ENCODE assay signal across 8 cellular contexts in the genomic region with DNA sequence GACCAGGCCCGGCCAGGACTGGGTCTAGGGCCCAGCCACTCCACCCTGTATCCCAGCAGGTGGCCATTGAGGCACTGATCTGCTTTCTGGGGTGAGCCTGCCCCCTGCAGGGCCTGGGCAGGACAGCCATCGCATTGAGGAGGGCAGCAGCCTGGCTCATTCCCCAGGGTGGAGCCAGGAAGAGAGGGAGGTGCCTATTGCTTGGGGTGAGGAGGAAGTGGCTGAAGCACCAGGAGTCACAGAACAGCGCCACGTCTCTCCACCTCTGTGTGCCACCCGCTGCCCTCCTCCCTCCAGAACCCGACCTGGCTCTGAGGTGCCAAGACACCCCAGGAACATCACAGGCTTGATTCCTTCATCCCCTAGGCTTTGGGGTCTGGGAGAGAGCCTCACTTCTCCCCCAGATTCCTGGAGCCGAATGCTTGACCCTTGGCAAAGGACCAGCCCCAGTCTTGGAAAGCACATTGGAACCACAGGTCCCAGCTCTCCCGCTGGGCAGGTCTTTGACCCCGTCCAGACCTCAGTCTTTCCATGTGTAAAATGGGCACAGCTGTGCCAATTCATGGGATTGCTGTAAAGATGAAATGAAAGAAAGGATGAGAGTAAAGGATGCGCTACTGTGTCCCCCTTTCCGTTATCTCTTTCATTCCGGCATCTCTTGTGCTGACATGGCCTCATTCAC. TPM values are rescaled to one million over a fixed set of nuclear protein-coding genes. Genes with fewer than 3 reads are reported as not detected.
DNase-seq lines count a peak whose midpoint lies in the region; ATAC-seq and TF ChIP-seq lines count a peak whose summit lies in the region.

No MANE protein-coding gene starts in this region.

- peak; percentile 74 for TF ChIP-seq POLR2A in HCT116 (IDR thresholded peaks at IDR 0.05; ENCODE audit: borderline replicate concordance, extremely low read depth, insufficient read depth, insufficient read length)

- H3K4me3 Mint-ChIP-seq in memory B cell: no peak overlapping the region

- H3K9me3 ChIP-seq in DND-41 (ENCODE audit: insufficient read depth, low read length, severe bottlenecking) (no peaks in the 10 kb centered on the region), HCT116 (ENCODE audit: control insufficient read depth in 1 of 2, insufficient read depth in 1 of 2, low read depth in 1 of 2, low read length in 2 of 2) (no peaks in the 10 kb centered on the region)

- H4K20me1 ChIP-seq in DND-41 (ENCODE audit: insufficient read depth, low read length) (no peaks in the 10 kb centered on the region), HCT116 (ENCODE audit: insufficient read depth) (no peaks in the 10 kb centered on the region)

- H3K9me3 Mint-ChIP-seq in memory B cell: no peaks in the 10 kb centered on the region

- H3K4me2 ChIP-seq in DND-41 (ENCODE audit: insufficient read depth, low read length): peak overlapping the region; percentile 53
- peak overlapping the region; percentile 65 for H3K4me2 ChIP-seq in HCT116 (ENCODE audit: low read length)

- intact Hi-C loops in HCT116 (cut with micrococcal nuclease): loop anchor here (1.0 to 10.0 kb wide), 6 partner anchors 52 to 694 kb away; no protein-coding TSS in a partner anchor

- POLR2A ChIA-PET in HCT116 (lab: Charles Lee): interaction anchor here (1.4 kb wide), 2 partner anchors 25 to 31 kb away, joined by 3 read pairs; a partner anchor contains a TSS

- H3K4me3 ChIP-seq in DND-41 (ENCODE audit: low read depth in 1 of 2, low read length in 2 of 2): no peak overlapping the region
- peak overlapping the region in 1 of 2 experiments; percentile 25; a peak in 1 of 4 replicates for H3K4me3 ChIP-seq in HCT116 (replicated peaks in 1 of 2; ENCODE audit: low read depth in 1 of 2, low read length in 2 of 2)

- ATAC-seq in DND-41 (ENCODE audit: insufficient read depth, low read depth) (peak; percentile 98), HCT116 (peak; percentile 93), memory B cell (ENCODE audit: low read depth) (peak; percentile 70), HG03439 (IDR thresholded peaks at IDR 0.05; ENCODE audit: unreplicated experiment) (no peak)

- H3K27me3 Mint-ChIP-seq in memory B cell: peaks cover 14% of the 10 kb centered on the region

- H3K9me2 ChIP-seq in HCT116 (ENCODE audit: insufficient read depth): no peaks in the 10 kb centered on the region

- TSS peak; percentile 90 for BruUV-seq in HCT116 (replicated peaks; lab: Mats Ljungman, UMichigan)

- no peaks in the 10 kb centered on the region for H3K36me3 ChIP-seq in DND-41 (ENCODE audit: insufficient read depth, low read length)
- H3K36me3 ChIP-seq in HCT116 (ENCODE audit: control insufficient read depth in 1 of 2, insufficient read depth in 2 of 2, low read length in 2 of 2): no peaks in the 10 kb centered on the region

- no peak overlapping the region for H3K27ac Mint-ChIP-seq in memory B cell

- H3K36me3 Mint-ChIP-seq in memory B cell: no peaks in the 10 kb centered on the region

- H3K27me3 ChIP-seq in DND-41 (ENCODE audit: insufficient read depth, low read length, poor library complexity): peaks cover 7% of the 10 kb centered on the region
- H3K27me3 ChIP-seq in HCT116 (ENCODE audit: insufficient read depth, low read length): no peaks in the 10 kb centered on the region

- RAD21 ChIA-PET in HCT116 (lab: Charles Lee; ENCODE audit: low non-redundant PET in 1 of 2, low total read pairs in 2 of 2, uncharacterized antibody in 2 of 2, unreplicated experiment in 2 of 2): interaction anchor here (0.7 to 2.5 kb wide), 4 partner anchors 33 to 93 kb away, joined by 3 to 5 read pairs (median 4); no protein-coding TSS in a partner anchor

- CTCF ChIA-PET in HCT116 (lab: Charles Lee): interaction anchor here (0.8 to 4.7 kb wide), 10 partner anchors 25 to 640 kb away, joined by 3 to 23 read pairs (median 6); no protein-coding TSS in a partner anchor

- H3K9ac ChIP-seq in DND-41 (ENCODE audit: low read depth, low read length) (no peak overlapping the region), HCT116 (ENCODE audit: low read length) (peak overlapping the region; percentile 48)

- H2AFZ ChIP-seq in DND-41 (ENCODE audit: low read depth, low read length): peak overlapping the region; percentile 71; the same call in 1 of the 2 replicates
- H2AFZ ChIP-seq in HCT116 (ENCODE audit: low read depth, low read length, poor library complexity, severe bottlenecking): no peak overlapping the region

- peaks cover 4% of the 10 kb centered on the region for H3K4me1 ChIP-seq in DND-41 (ENCODE audit: insufficient read depth, low read length)
- peaks cover 34 to 90% of the 10 kb centered on the region in 2 experiments for H3K4me1 ChIP-seq in HCT116 (ENCODE audit: control insufficient read depth in 1 of 2, insufficient read depth in 2 of 2, low read length in 2 of 2)

- H3K79me2 ChIP-seq in DND-41 (ENCODE audit: insufficient read depth, low read length) (no peaks in the 10 kb centered on the region), HCT116 (ENCODE audit: insufficient read depth, low read length) (no peaks in the 10 kb centered on the region)

- no peak overlapping the region for H3K27ac ChIP-seq in DND-41 (ENCODE audit: low read length)
- H3K27ac ChIP-seq in HCT116 (ENCODE audit: low read depth, low read length): peak overlapping the region; percentile 61

- TF ChIP-seq CTCF in DND-41 (IDR thresholded peaks at IDR 0.05; ENCODE audit: borderline replicate concordance, extremely low read depth, low read length, poor library complexity, severe bottlenecking) (peak; percentile 80), HCT116 (IDR thresholded peaks at IDR 0.05 in 2 of 3, conservative IDR thresholded peaks at IDR 0.05 in 1 of 3; ENCODE audit: borderline replicate concordance in 1 of 3, insufficient read depth in 1 of 3, low read depth in 2 of 3, low read length in 2 of 3) (peak; percentile 94 to 96 (median 95))

- DNase-seq in DND-41: peak; percentile 73
- DNase-seq in HCT116 (ENCODE audit: low read depth, low spot score): peak; percentile 87
- DNase-seq in NCI-H226: peak; percentile 86
- DNase-seq in activated CD4-positive, alpha-beta T cell treated with anti-CD3 and anti-CD28 coated beads for 4 hours: peak; percentile 30 to 45
- peak; percentile 91 for DNase-seq in dermis blood vessel endothelial cell
- no peak for DNase-seq in memory B cell (ENCODE audit: low spot score in 2 of 2)
- DNase-seq in stimulated activated CD8-positive, alpha-beta memory T cell treated with anti-CD3 and anti-CD28 coated beads, Interleukin-7, amount 100 ng/mL, for 24 hours (ENCODE audit: low read depth): peak; percentile 34

- peak; percentile 100 for TF ChIP-seq RAD21 in HCT116 (IDR thresholded peaks at IDR 0.05; ENCODE audit: low read depth)

- H3K4me1 Mint-ChIP-seq in memory B cell: peaks cover 15% of the 10 kb centered on the region

TF ChIP-seq in HCT116, 20 proteins besides CTCF, POLR2A, EP300 and RAD21:
- TF ChIP-seq YY1 (IDR thresholded peaks at IDR 0.05; ENCODE audit: extremely low read depth, insufficient replicate concordance, low read depth, low read length): peak; percentile 80
- peak; percentile 56 for TF ChIP-seq SP1 (IDR thresholded peaks at IDR 0.05; ENCODE audit: low read depth)
- TF ChIP-seq CBX3 (IDR thresholded peaks at IDR 0.05; ENCODE audit: low read depth): peak; percentile 89
- TF ChIP-seq, protein P1, sequence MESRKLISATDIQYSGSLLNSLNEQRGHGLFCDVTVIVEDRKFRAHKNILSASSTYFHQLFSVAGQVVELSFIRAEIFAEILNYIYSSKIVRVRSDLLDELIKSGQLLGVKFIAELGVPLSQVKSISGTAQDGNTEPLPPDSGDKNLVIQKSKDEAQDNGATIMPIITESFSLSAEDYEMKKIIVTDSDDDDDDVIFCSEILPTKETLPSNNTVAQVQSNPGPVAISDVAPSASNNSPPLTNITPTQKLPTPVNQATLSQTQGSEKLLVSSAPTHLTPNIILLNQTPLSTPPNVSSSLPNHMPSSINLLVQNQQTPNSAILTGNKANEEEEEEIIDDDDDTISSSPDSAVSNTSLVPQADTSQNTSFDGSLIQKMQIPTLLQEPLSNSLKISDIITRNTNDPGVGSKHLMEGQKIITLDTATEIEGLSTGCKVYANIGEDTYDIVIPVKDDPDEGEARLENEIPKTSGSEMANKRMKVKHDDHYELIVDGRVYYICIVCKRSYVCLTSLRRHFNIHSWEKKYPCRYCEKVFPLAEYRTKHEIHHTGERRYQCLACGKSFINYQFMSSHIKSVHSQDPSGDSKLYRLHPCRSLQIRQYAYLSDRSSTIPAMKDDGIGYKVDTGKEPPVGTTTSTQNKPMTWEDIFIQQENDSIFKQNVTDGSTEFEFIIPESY (IDR thresholded peaks at IDR 0.05; ENCODE audit: extremely low read depth, insufficient replicate concordance, low read length): peak; percentile 47
- no peak for TF ChIP-seq CEBPB (IDR thresholded peaks at IDR 0.05; ENCODE audit: low read depth)
- TF ChIP-seq FOSL1 (IDR thresholded peaks at IDR 0.05; ENCODE audit: low read depth): no peak
- peak; percentile 84 for TF ChIP-seq POLR2AphosphoS5 (IDR thresholded peaks at IDR 0.05; ENCODE audit: low read depth, low read length)
- TF ChIP-seq, protein P2, sequence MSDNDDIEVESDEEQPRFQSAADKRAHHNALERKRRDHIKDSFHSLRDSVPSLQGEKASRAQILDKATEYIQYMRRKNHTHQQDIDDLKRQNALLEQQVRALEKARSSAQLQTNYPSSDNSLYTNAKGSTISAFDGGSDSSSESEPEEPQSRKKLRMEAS (IDR thresholded peaks at IDR 0.05): peak; percentile 66; the same call in 1 of the 2 replicates

RNA-seq across cellular contexts. Expression of a gene that starts 7.2 kb away (rescaled TPM):
- not detected for total RNA-seq in HCT116 (2021; ENCODE audit: unreplicated experiment)
- polyA plus RNA-seq in HCT116 (2012): 0.04 and 0.08 TPM in 2 replicates
- total RNA-seq in dermis blood vessel endothelial cell: 0.14 and 0.17 TPM in 2 replicates

RNA-seq across cellular contexts. Expression of a gene that starts 8.5 kb away (rescaled TPM):
- 3.7 TPM for total RNA-seq in HCT116 (2021; ENCODE audit: unreplicated experiment)
- polyA plus RNA-seq in HCT116 (2012): 4.2 and 7.1 TPM in 2 replicates
- not detected in 2 replicates for total RNA-seq in dermis blood vessel endothelial cell

RNA-seq across cellular contexts. Expression of a gene that starts 16.0 kb away (rescaled TPM):
- not detected for total RNA-seq in HCT116 (2021; ENCODE audit: unreplicated experiment)
- polyA plus RNA-seq in HCT116 (2012): not detected in 2 replicates
- total RNA-seq in dermis blood vessel endothelial cell: not detected in 2 replicates

RNA-seq across cellular contexts. Expression of a gene that starts 21.7 kb away (rescaled TPM):
- total RNA-seq in HCT116 (2021; ENCODE audit: unreplicated experiment): 37.1 TPM
- 104 and 111 TPM in 2 replicates for polyA plus RNA-seq in HCT116 (2012)
- 0.51 TPM in 2 replicates for total RNA-seq in dermis blood vessel endothelial cell

RNA-seq across cellular contexts. Expression of a gene that starts 29.8 kb away (rescaled TPM):
- 0.42 TPM for total RNA-seq in HCT116 (2021; ENCODE audit: unreplicated experiment)
- polyA plus RNA-seq in HCT116 (2012): 2.2 and 3.9 TPM in 2 replicates
- not detected in 2 replicates for total RNA-seq in dermis blood vessel endothelial cell

Comparison
In these comparisons a context has a peak if more than half of its experiments do, and no peak if none do; other contexts are left out.
1. DNase-seq: peak in DND-41 (single experiment), HCT116 (single experiment), NCI-H226 (single experiment), activated CD4-positive, alpha-beta T cell treated with anti-CD3 and anti-CD28 coated beads for 4 hours (2 of 2), dermis blood vessel endothelial cell (single experiment) and stimulated activated CD8-positive, alpha-beta memory T cell treated with anti-CD3 and anti-CD28 coated beads, Interleukin-7, amount 100 ng/mL, for 24 hours (single experiment); none in memory B cell (0 of 2).